ENCODE assay signal across 8 cellular contexts in genomic region chr14:36580856-36581831, GRCh38. TPM values are rescaled to one million over a fixed set of nuclear protein-coding genes. Genes with fewer than 3 reads are reported as not detected.
DNase-seq lines count a peak whose midpoint lies in the region; ATAC-seq and TF ChIP-seq lines count a peak whose summit lies in the region.

No MANE protein-coding gene starts in this region.

- H4K20me1 ChIP-seq in neural progenitor cell (ENCODE audit: low read depth), result peaks cover 60% of the 10 kb centered on the region

- TF ChIP-seq CTCF in neural progenitor cell (IDR thresholded peaks at IDR 0.05), result peak; percentile 30

- H3K79me2 ChIP-seq in neural progenitor cell (ENCODE audit: low read depth), result no peaks in the 10 kb centered on the region

- peak; percentile 43 for DNase-seq in activated CD4-positive, alpha-beta T cell treated with anti-CD3 and anti-CD28 coated beads for 48 hours
- DNase-seq in activated CD4-positive, alpha-beta T cell treated with anti-CD3 and anti-CD28 coated beads for 4 hours, result no peak
- DNase-seq in NCI-H526 (lab: John Stamatoyannopoulos, UW), result peak; percentile 9 to 87
- DNase-seq in neural progenitor cell (ENCODE audit: low spot score), result peak; percentile 83

- peak overlapping the region; percentile 74 for H3K4me3 Mint-ChIP-seq in neural progenitor cell

- H2AFZ ChIP-seq in neural progenitor cell (replicated peaks), result peak overlapping the region; percentile 89

- no peaks in the 10 kb centered on the region for H3K36me3 ChIP-seq in neural progenitor cell

- peak; percentile 83 for ATAC-seq in esophagus mucosa
- ATAC-seq in GM18867 (IDR thresholded peaks at IDR 0.05; ENCODE audit: unreplicated experiment), result no peak
- no peak for ATAC-seq in GM18861 (IDR thresholded peaks at IDR 0.05; ENCODE audit: unreplicated experiment)
- ATAC-seq in HG03521 (IDR thresholded peaks at IDR 0.05; ENCODE audit: unreplicated experiment), result no peak

- no peak overlapping the region for H3K27ac Mint-ChIP-seq in neural progenitor cell

- H3K9me3 ChIP-seq in neural progenitor cell (ENCODE audit: low read depth), result no peaks in the 10 kb centered on the region

- H3K27me3 ChIP-seq in neural progenitor cell, result peaks cover 100% of the 10 kb centered on the region

- H3F3A ChIP-seq in neural progenitor cell (ENCODE audit: low read depth), result peaks cover 44% of the 10 kb centered on the region

- peaks cover 36% of the 10 kb centered on the region for H3K4me1 ChIP-seq in neural progenitor cell

- H3K9ac ChIP-seq in neural progenitor cell, result no peak overlapping the region

- H3K4me3 ChIP-seq in neural progenitor cell, result peak overlapping the region; percentile 55

- peaks cover 6% of the 10 kb centered on the region for H3K4me1 Mint-ChIP-seq in neural progenitor cell

- H3K27ac ChIP-seq in neural progenitor cell, result no peak overlapping the region

- peaks cover 78% of the 10 kb centered on the region for H3K27me3 Mint-ChIP-seq in neural progenitor cell (ENCODE audit: insufficient read depth, low read depth)

- peaks cover 3% of the 10 kb centered on the region for H3K9me3 Mint-ChIP-seq in neural progenitor cell

- H3K4me2 ChIP-seq in neural progenitor cell, result peak overlapping the region; percentile 87

- no peaks in the 10 kb centered on the region for H3K36me3 Mint-ChIP-seq in neural progenitor cell

RNA-seq across cellular contexts. Expression of gene NKX2-8, which starts 1.3 kb away (rescaled TPM):
- total RNA-seq in esophagus mucosa (2.4 TPM), neural progenitor cell (ENCODE audit: low replicate concordance) (not detected in 2 replicates)

Comparison
In these comparisons a context has a peak if more than half of its experiments do, and no peak if none do; other contexts are left out.
1. DNase-seq: peak in activated CD4-positive, alpha-beta T cell treated with anti-CD3 and anti-CD28 coated beads for 48 hours (single experiment), NCI-H526 (2 of 2) and neural progenitor cell (single experiment); none in activated CD4-positive, alpha-beta T cell treated with anti-CD3 and anti-CD28 coated beads for 4 hours (0 of 2).